ENCODE assay signal across 12 cellular contexts in the genomic region with DNA sequence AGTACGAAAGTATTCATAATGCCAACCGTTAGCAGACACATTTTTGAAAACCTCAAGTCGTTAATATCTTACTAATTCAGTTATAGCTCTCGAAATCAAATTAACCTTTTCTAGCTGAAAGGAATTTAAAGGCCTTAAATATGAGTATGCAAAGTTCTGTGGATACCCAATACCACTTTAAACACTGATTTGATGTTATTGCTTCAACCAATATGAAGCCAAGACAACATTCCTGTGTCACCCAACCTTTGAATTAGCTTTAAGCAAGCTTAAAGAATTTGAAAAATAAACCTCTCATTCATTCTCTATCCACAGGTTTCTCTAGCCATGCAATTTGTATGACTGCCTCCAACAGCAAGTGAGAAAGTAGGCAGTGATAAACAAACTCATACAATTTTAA.
A peak's percentile ranks its signal among the peaks of the same experiment; 100 is the strongest.
DNase-seq lines count a peak whose midpoint lies in the region; ATAC-seq, FAIRE-seq and TF ChIP-seq lines count a peak whose summit lies in the region.
"Had no signal": no experiment of that assay in that cellular context is flagged by ENCODE, and none has a peak within 500 bp of the region (broad histone marks: within the 10 kb centered on the region; RNA-seq: fewer than 3 reads in every experiment).

No MANE protein-coding gene starts in this region.

- no peak overlapping the region for H2BK120ac ChIP-seq in neuronal stem cell (ENCODE audit: low read depth, low read length)

- no peaks in the 10 kb centered on the region for H3K27me3 Mint-ChIP-seq in CD4-positive, alpha-beta T cell

- no peak for DNase-seq in CD4-positive, alpha-beta T cell
- peak; percentile 17 for DNase-seq in OCI-M1 (lab: John Stamatoyannopoulos, UW)
- DNase-seq in neuronal stem cell (ENCODE audit: low spot score), result no peak
- DNase-seq in NCI-H446 treated with DMSO at 0.1 percent for 48 hours (lab: John Stamatoyannopoulos, UW), result no peak
- no peak for DNase-seq in urothelium cell line (ENCODE audit: low spot score)
- no peak for DNase-seq in activated CD8-positive, alpha-beta memory T cell treated with anti-CD3 and anti-CD28 coated beads, Interleukin-2, amount 50 U/mL, for 4 hours

- WGBS in neuronal stem cell (ENCODE audit: extremely low coverage in 2 of 2, insufficient read length in 2 of 2, insufficient replicate concordance in 1 of 2), 2 donors, result no CpG with 5 or more reads among the region's 4 CpGs

- H3K4me3 ChIP-seq in endocrine pancreas (ENCODE audit: control insufficient read depth, insufficient read depth, low read length) (peak overlapping the region; percentile 36), neuronal stem cell (ENCODE audit: low read length in 2 of 2) (peak overlapping the region in 1 of 2 donors; percentile 44)

- H3K4ac ChIP-seq in neuronal stem cell (ENCODE audit: low read length), result no peak overlapping the region

- ATAC-seq in CD4-positive, alpha-beta T cell (ENCODE audit: poor library complexity), result no peak
- ATAC-seq in GM18520 (IDR thresholded peaks at IDR 0.05; ENCODE audit: unreplicated experiment), result no peak
- ATAC-seq: esophagus mucosa; stimulated activated memory B cell treated with anti-CD40 and anti-IgM and Interleukin-4, amounts not matched to agents 10 μg/mL and 1 μg/mL and 100 μg/mL, for 72 hours had no signal

- TF ChIP-seq CTCF in CD4-positive, alpha-beta T cell (IDR thresholded peaks at IDR 0.05), result no peak

- H3K9ac ChIP-seq in endocrine pancreas (ENCODE audit: control insufficient read depth, insufficient read depth, low read length) (no peak overlapping the region), neuronal stem cell (ENCODE audit: low read depth, low read length, poor library complexity) (no peak overlapping the region)

- H4K8ac ChIP-seq in neuronal stem cell (ENCODE audit: low read depth, low read length), result no peak overlapping the region

- CTCF ChIA-PET in CD4-positive, alpha-beta T cell (lab: Charles Lee), result no interaction called here

- peak overlapping the region; percentile 14 for H3K4me3 Mint-ChIP-seq in CD4-positive, alpha-beta T cell
- H3K4me3 Mint-ChIP-seq: stimulated activated memory B cell treated with anti-CD40 and anti-IgM and Interleukin-4, amounts not matched to agents 10 μg/mL and 1 μg/mL and 100 μg/mL, for 72 hours had no signal

- no peaks in the 10 kb centered on the region for H3K9me3 ChIP-seq in CD4-positive, alpha-beta T cell (ENCODE audit: control insufficient read depth, low read length)
- H3K9me3 ChIP-seq in endocrine pancreas (ENCODE audit: control insufficient read depth, low read length) (no peaks in the 10 kb centered on the region), neuronal stem cell (replicated peaks in 1 of 2; ENCODE audit: control insufficient read depth in 2 of 2, insufficient read depth in 1 of 2, low read depth in 1 of 2, low read length in 2 of 2) (no peaks in the 10 kb centered on the region)

- H2AK5ac ChIP-seq in neuronal stem cell (ENCODE audit: low read depth, low read length), result no peak overlapping the region

- no peaks in the 10 kb centered on the region for H3K79me1 ChIP-seq in neuronal stem cell (ENCODE audit: low read depth, low read length)

- no peak overlapping the region for H2BK5ac ChIP-seq in neuronal stem cell (ENCODE audit: low read length)

- POLR2A ChIA-PET in CD4-positive, alpha-beta T cell (lab: Charles Lee), result interaction anchor here (0.8 kb wide), 1 partner anchor 8 kb away, joined by 4 read pairs; no protein-coding TSS in a partner anchor

- H3K4me2 ChIP-seq in neuronal stem cell (ENCODE audit: insufficient read depth, low read length, poor library complexity, severe bottlenecking), result no peak overlapping the region

- no peak overlapping the region for H2BK15ac ChIP-seq in neuronal stem cell (ENCODE audit: low read length)

- H3K4me1 Mint-ChIP-seq in CD4-positive, alpha-beta T cell (ENCODE audit: low read depth), result peaks cover 22% of the 10 kb centered on the region

- intact Hi-C loops in CD4-positive, alpha-beta T cell (cut with DNase I, micrococcal nuclease), result no loop called here

- H3K36me3 Mint-ChIP-seq in CD4-positive, alpha-beta T cell (ENCODE audit: low read depth), result no peaks in the 10 kb centered on the region
- H3K36me3 Mint-ChIP-seq: activated naive CD4-positive, alpha-beta T cell treated with anti-CD3 and anti-CD28 coated beads, Interleukin-2, amount 50 U/mL, for 72 hours; stimulated activated memory B cell treated with anti-CD40 and anti-IgM and Interleukin-4, amounts not matched to agents 10 μg/mL and 1 μg/mL and 100 μg/mL, for 72 hours had no signal

- no peak overlapping the region for H3K27ac Mint-ChIP-seq in CD4-positive, alpha-beta T cell
- H3K27ac Mint-ChIP-seq: activated naive CD4-positive, alpha-beta T cell treated with anti-CD3 and anti-CD28 coated beads, Interleukin-2, amount 50 U/mL, for 72 hours; stimulated activated memory B cell treated with anti-CD40 and anti-IgM and Interleukin-4, amounts not matched to agents 10 μg/mL and 1 μg/mL and 100 μg/mL, for 72 hours had no signal

- no peaks in the 10 kb centered on the region for H3K9me3 Mint-ChIP-seq in CD4-positive, alpha-beta T cell
- H3K9me3 Mint-ChIP-seq: activated naive CD4-positive, alpha-beta T cell treated with anti-CD3 and anti-CD28 coated beads, Interleukin-2, amount 50 U/mL, for 72 hours had no signal

- no peaks in the 10 kb centered on the region for H3K27me3 ChIP-seq in CD4-positive, alpha-beta T cell (ENCODE audit: control insufficient read depth, insufficient read depth, low read length)
- no peaks in the 10 kb centered on the region for H3K27me3 ChIP-seq in endocrine pancreas (ENCODE audit: control insufficient read depth, insufficient read depth, low read length)
- no peaks in the 10 kb centered on the region for H3K27me3 ChIP-seq in neuronal stem cell (ENCODE audit: control insufficient read depth in 3 of 3, insufficient read depth in 3 of 3, low read depth in 1 of 3, low read length in 3 of 3)

- H3K36me3 ChIP-seq in endocrine pancreas (ENCODE audit: control insufficient read depth, insufficient read depth, low read length) (no peaks in the 10 kb centered on the region), neuronal stem cell (replicated peaks in 1 of 2; ENCODE audit: control insufficient read depth in 2 of 2, insufficient read depth in 2 of 2, low read length in 2 of 2) (no peaks in the 10 kb centered on the region)

- H3K14ac ChIP-seq in neuronal stem cell (ENCODE audit: low read length), result no peak overlapping the region

- H3K27ac ChIP-seq in CD4-positive, alpha-beta T cell (ENCODE audit: low read depth, low read length), result no peak overlapping the region
- H3K27ac ChIP-seq in neuronal stem cell (replicated peaks; ENCODE audit: low read length), result no peak overlapping the region
- H3K27ac ChIP-seq: C4-2B had no signal

- peak overlapping the region; percentile 31 for H2AFZ ChIP-seq in neuronal stem cell (ENCODE audit: low read length)

- H3K23ac ChIP-seq in neuronal stem cell (ENCODE audit: low read depth, low read length, poor library complexity), result no peak overlapping the region

- no peaks in the 10 kb centered on the region for H3K4me1 ChIP-seq in endocrine pancreas (ENCODE audit: control insufficient read depth, insufficient read depth, low read length)
- peaks cover 2 to 6% of the 10 kb centered on the region in 2 donors for H3K4me1 ChIP-seq in neuronal stem cell (ENCODE audit: control insufficient read depth in 2 of 2, insufficient read depth in 1 of 2, low read depth in 1 of 2, low read length in 2 of 2)

- H3K18ac ChIP-seq in neuronal stem cell (ENCODE audit: low read length), result no peak overlapping the region

- no peak overlapping the region for H4K91ac ChIP-seq in neuronal stem cell (ENCODE audit: low read depth, low read length, poor library complexity)

- no peak for FAIRE-seq in urothelium cell line (lab: Jason Lieb, UNC)

- no peak overlapping the region for H2BK12ac ChIP-seq in neuronal stem cell (ENCODE audit: low read length)
